In the genomic region with DNA sequence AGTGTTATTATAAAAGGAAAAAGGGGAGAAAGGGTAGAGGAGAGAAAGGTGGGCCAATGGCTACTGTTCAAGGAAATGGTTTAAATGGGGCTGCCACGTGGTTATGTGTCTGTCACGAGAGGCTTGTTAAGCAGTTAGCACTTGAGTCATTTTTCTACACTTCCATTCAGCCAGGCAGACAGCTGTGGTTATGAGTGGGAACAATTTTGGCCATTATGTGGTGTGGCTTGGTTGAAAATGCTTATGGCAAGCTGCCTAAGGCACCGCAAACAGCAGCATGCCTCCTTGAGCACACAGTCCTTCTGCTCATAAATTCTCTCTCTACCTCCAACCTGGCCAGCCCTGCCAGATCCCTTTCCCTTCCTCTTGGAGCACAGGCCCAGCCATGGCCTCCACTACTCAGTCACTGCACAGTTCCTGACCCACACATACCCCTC, we compare ENCODE assay signal across 7 cellular contexts. TPM values are rescaled to one million over a fixed set of nuclear protein-coding genes. Genes with fewer than 3 reads are reported as not detected.
DNase-seq lines count a peak whose midpoint lies in the region; ATAC-seq and TF ChIP-seq lines count a peak whose summit lies in the region.

No MANE protein-coding gene starts in this region.

- peak; percentile 4 for ATAC-seq in activated CD8-positive, alpha-beta T cell treated with anti-CD3 and anti-CD28 coated beads for 36 hours
- no peak for ATAC-seq in HG02884 (IDR thresholded peaks at IDR 0.05; ENCODE audit: unreplicated experiment)

- intact Hi-C loops in activated CD8-positive, alpha-beta T cell treated with anti-CD3 and anti-CD28 coated beads for 36 hours (cut with micrococcal nuclease), result no loop called here

- POLR2A ChIA-PET in activated CD8-positive, alpha-beta T cell treated with anti-CD3 and anti-CD28 coated beads for 36 hours (lab: Charles Lee), result interaction anchor here (0.5 to 3.6 kb wide), 7 partner anchors 10 to 845 kb away, joined by 3 to 23 read pairs (median 5); a partner anchor contains a TSS

- no peaks in the 10 kb centered on the region for H3K9me3 ChIP-seq in tibial nerve

- H3K4me1 Mint-ChIP-seq in activated CD8-positive, alpha-beta T cell treated with anti-CD3 and anti-CD28 coated beads for 36 hours (ENCODE audit: low read depth), result peaks cover 38% of the 10 kb centered on the region
- peaks cover 16% of the 10 kb centered on the region for H3K4me1 Mint-ChIP-seq in osteocyte (ENCODE audit: unreplicated experiment)

- CTCF ChIA-PET in activated CD8-positive, alpha-beta T cell treated with anti-CD3 and anti-CD28 coated beads for 36 hours (lab: Charles Lee), result interaction anchor here (0.7 to 6.6 kb wide), 3 partner anchors 8 to 36 kb away, joined by 3 to 78 read pairs (median 7); a partner anchor contains a TSS

- peak; percentile 79 for DNase-seq in GM13976 (ENCODE audit: low spot score)
- peak; percentile 43 for DNase-seq in HT1080 (ENCODE audit: low read depth)
- peak; percentile 82 for DNase-seq in activated CD8-positive, alpha-beta T cell treated with anti-CD3 and anti-CD28 coated beads for 36 hours
- no peak for DNase-seq in osteocyte (ENCODE audit: extremely low spot score, unreplicated experiment)
- no peak for DNase-seq in tibial nerve (ENCODE audit: low spot score in 2 of 2)
- no peak for DNase-seq in cerebellar nuclear complex (lab: John Stamatoyannopoulos, UW)

- H3K27me3 Mint-ChIP-seq in activated CD8-positive, alpha-beta T cell treated with anti-CD3 and anti-CD28 coated beads for 36 hours, result no peaks in the 10 kb centered on the region
- H3K27me3 Mint-ChIP-seq in osteocyte (ENCODE audit: unreplicated experiment), result no peaks in the 10 kb centered on the region

- peak overlapping the region; percentile 4 for H3K4me3 Mint-ChIP-seq in activated CD8-positive, alpha-beta T cell treated with anti-CD3 and anti-CD28 coated beads for 36 hours
- peak overlapping the region; percentile 8 for H3K4me3 Mint-ChIP-seq in osteocyte (ENCODE audit: unreplicated experiment)

- no peaks in the 10 kb centered on the region for H3K27me3 ChIP-seq in tibial nerve

- no peak for TF ChIP-seq EP300 in tibial nerve (IDR thresholded peaks at IDR 0.05)

- H3K27ac Mint-ChIP-seq in activated CD8-positive, alpha-beta T cell treated with anti-CD3 and anti-CD28 coated beads for 36 hours, result peak overlapping the region; percentile 98
- no peak overlapping the region for H3K27ac Mint-ChIP-seq in osteocyte (ENCODE audit: unreplicated experiment)

- no peak overlapping the region for H3K4me3 ChIP-seq in tibial nerve

- H3K4me1 ChIP-seq in tibial nerve, result peaks cover 0 to 46% (median 25%) of the 10 kb centered on the region in 4 donors

- H3K9me3 Mint-ChIP-seq in activated CD8-positive, alpha-beta T cell treated with anti-CD3 and anti-CD28 coated beads for 36 hours, result no peaks in the 10 kb centered on the region
- H3K9me3 Mint-ChIP-seq in osteocyte (ENCODE audit: unreplicated experiment), result no peaks in the 10 kb centered on the region

- in situ Hi-C loops in GM13976 (cut with MboI; ENCODE audit: low sequenced_read_pairs, unreplicated experiment), result loop anchor here (25.0 kb wide), 1 partner anchor 574 kb away; no protein-coding TSS in a partner anchor

- H3K36me3 ChIP-seq in tibial nerve, result peaks cover 0 to 49% (median under 1%) of the 10 kb centered on the region in 3 donors

- WGBS in tibial nerve, 2 donors, result 24 to 40% methylated on average over 3 of the region's 3 CpGs

- TF ChIP-seq CTCF in GM13976 (IDR thresholded peaks at IDR 0.05; ENCODE audit: borderline replicate concordance, control extremely low read depth, extremely low read depth, insufficient read depth, missing control alignments), result no peak
- no peak for TF ChIP-seq CTCF in activated CD8-positive, alpha-beta T cell treated with anti-CD3 and anti-CD28 coated beads for 36 hours (IDR thresholded peaks at IDR 0.05)
- TF ChIP-seq CTCF in osteocyte (IDR thresholded peaks at IDR 0.05), result no peak
- TF ChIP-seq CTCF in tibial nerve (IDR thresholded peaks at IDR 0.05), result no peak

- H3K27ac ChIP-seq in tibial nerve, result peak overlapping the region in 2 of 4 donors; percentile 78 to 83

- peaks cover 60% of the 10 kb centered on the region for H3K36me3 Mint-ChIP-seq in activated CD8-positive, alpha-beta T cell treated with anti-CD3 and anti-CD28 coated beads for 36 hours (ENCODE audit: low read depth)
- peaks cover 28% of the 10 kb centered on the region for H3K36me3 Mint-ChIP-seq in osteocyte (ENCODE audit: unreplicated experiment)

- no peak for TF ChIP-seq POLR2A in tibial nerve (IDR thresholded peaks at IDR 0.05)

RNA-seq across cellular contexts. Expression of a gene that starts 3.2 kb away (rescaled TPM):
- 75.6 and 155 TPM in 2 replicates for total RNA-seq in HT1080 (2014; rRNA removed; shearing (Covaris generic))
- polyA plus RNA-seq in HT1080 (2015; cell fraction: cytosol; rRNA removed), result 227 and 258 TPM in 2 replicates
- 53.1 and 54.8 TPM in 2 replicates for polyA plus RNA-seq in HT1080 (2015; cell fraction: nucleus; rRNA removed)
- total RNA-seq in activated CD8-positive, alpha-beta T cell treated with anti-CD3 and anti-CD28 coated beads for 36 hours, result 100 to 1,000 TPM; 240 TPM
- 112 and 117 TPM in 2 replicates for total RNA-seq in osteocyte
- total RNA-seq in tibial nerve, result 100 to 1,000 TPM in 2 of 4 donors, 10 to 100 TPM in 2; 66.2 to 210 (median 87.4) TPM

RNA-seq across cellular contexts. Expression of a gene that starts 15.9 kb away (rescaled TPM):
- not detected in 2 replicates for total RNA-seq in HT1080 (2014; rRNA removed; shearing (Covaris generic))
- polyA plus RNA-seq in HT1080 (2015; cell fraction: cytosol; rRNA removed), result not detected in 2 replicates
- not detected in 2 replicates for polyA plus RNA-seq in HT1080 (2015; cell fraction: nucleus; rRNA removed)
- not detected for total RNA-seq in activated CD8-positive, alpha-beta T cell treated with anti-CD3 and anti-CD28 coated beads for 36 hours
- total RNA-seq in osteocyte (not detected in 2 replicates), tibial nerve (not detected)

RNA-seq across cellular contexts. Expression of a gene that starts 36.7 kb away (rescaled TPM):
- total RNA-seq in HT1080 (2014; rRNA removed; shearing (Covaris generic)), result 80.8 and 84.8 TPM in 2 replicates
- polyA plus RNA-seq in HT1080 (2015; cell fraction: cytosol; rRNA removed), result 51.3 and 54.4 TPM in 2 replicates
- 183 and 203 TPM in 2 replicates for polyA plus RNA-seq in HT1080 (2015; cell fraction: nucleus; rRNA removed)
- 10 to 100 TPM; 66.6 to 69.8 TPM for total RNA-seq in activated CD8-positive, alpha-beta T cell treated with anti-CD3 and anti-CD28 coated beads for 36 hours
- total RNA-seq in osteocyte (66.1 and 66.3 TPM in 2 replicates), tibial nerve (100 to 1,000 TPM in 3 of 4 donors, 10 to 100 TPM in 1; 96.1 to 181 (median 127) TPM)

RNA-seq across cellular contexts. Expression of a gene that starts 50.5 kb away (rescaled TPM):
- total RNA-seq in HT1080 (2014; rRNA removed; shearing (Covaris generic)), result 70.1 and 84.6 TPM in 2 replicates
- 145 and 146 TPM in 2 replicates for polyA plus RNA-seq in HT1080 (2015; cell fraction: cytosol; rRNA removed)
- polyA plus RNA-seq in HT1080 (2015; cell fraction: nucleus; rRNA removed), result 184 and 191 TPM in 2 replicates
- total RNA-seq in activated CD8-positive, alpha-beta T cell treated with anti-CD3 and anti-CD28 coated beads for 36 hours, result 100 to 1,000 TPM; 152 to 163 TPM
- total RNA-seq in osteocyte (117 and 119 TPM in 2 replicates), tibial nerve (100 to 1,000 TPM; 165 to 237 (median 171) TPM)

Comparison
In these comparisons a context has a peak if more than half of its experiments do, and no peak if none do; other contexts are left out.
1. DNase-seq: peak in GM13976 (single experiment), HT1080 (single experiment) and activated CD8-positive, alpha-beta T cell treated with anti-CD3 and anti-CD28 coated beads for 36 hours (single experiment); none in osteocyte (single experiment), tibial nerve (0 of 2) and cerebellar nuclear complex (0 of 2).